ENCODE assay signal across 7 cellular contexts in the genomic region with DNA sequence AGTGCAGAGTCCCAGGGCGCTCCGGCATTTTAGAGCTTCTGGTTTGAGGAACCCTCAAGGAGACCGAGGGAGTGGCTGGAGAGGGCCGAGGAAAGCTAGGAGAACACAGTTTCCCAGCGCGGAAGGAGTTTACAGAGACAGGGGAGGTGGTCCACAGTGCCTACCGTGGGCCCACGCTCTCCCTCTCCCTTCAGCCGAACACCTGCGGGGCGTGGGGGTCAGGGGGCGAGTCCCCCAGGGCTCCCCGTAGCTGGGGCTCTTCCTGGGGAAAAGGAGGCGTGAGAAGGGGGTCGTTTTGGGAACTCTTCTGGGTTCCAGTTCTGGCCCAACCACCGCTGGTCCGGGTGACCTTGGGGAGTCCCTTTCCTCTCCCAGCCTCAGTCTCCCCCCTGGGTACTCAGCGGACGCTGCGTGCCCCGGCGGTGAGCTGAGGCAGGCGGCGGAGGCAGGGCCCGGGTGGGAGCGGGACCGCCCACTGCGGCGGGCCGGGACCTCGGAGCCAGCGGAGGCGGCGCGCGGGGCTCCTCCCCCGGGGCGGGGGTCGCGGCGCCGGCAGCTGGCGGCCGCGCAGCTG. TPM values are rescaled to one million over a fixed set of nuclear protein-coding genes. Genes with fewer than 3 reads are reported as not detected.
DNase-seq lines count a peak whose midpoint lies in the region; ATAC-seq and TF ChIP-seq lines count a peak whose summit lies in the region.

No MANE protein-coding gene starts in this region.

- no peaks in the 10 kb centered on the region for H3K9me3 Mint-ChIP-seq in stimulated activated effector memory CD8-positive, alpha-beta T cell treated with anti-CD3 and anti-CD28 coated beads, Interleukin-12 subunit alpha, Interleukin-12 subunit beta, amount 100 ng/mL, for 72 hours

- no peak overlapping the region for H3K27ac Mint-ChIP-seq in stimulated activated effector memory CD8-positive, alpha-beta T cell treated with anti-CD3 and anti-CD28 coated beads, Interleukin-12 subunit alpha, Interleukin-12 subunit beta, amount 100 ng/mL, for 72 hours

- H3K9me3 ChIP-seq in iPS-15b (ENCODE audit: control insufficient read depth, insufficient read depth, low read length) = no peaks in the 10 kb centered on the region

- ATAC-seq in stimulated activated effector memory CD8-positive, alpha-beta T cell treated with anti-CD3 and anti-CD28 coated beads, Interleukin-12 subunit alpha, Interleukin-12 subunit beta, amount 100 ng/mL, for 72 hours = no peak
- no peak for ATAC-seq in HG02970 (IDR thresholded peaks at IDR 0.05; ENCODE audit: low FRiP score, unreplicated experiment)

- peak overlapping the region; percentile 42 for H3K4me3 ChIP-seq in H7 (ENCODE audit: insufficient read depth, low read depth, low read length)
- peak overlapping the region; percentile 65 for H3K4me3 ChIP-seq in iPS-15b (ENCODE audit: low read depth, low read length)

- peaks cover 11% of the 10 kb centered on the region for H3K4me1 Mint-ChIP-seq in stimulated activated effector memory CD8-positive, alpha-beta T cell treated with anti-CD3 and anti-CD28 coated beads, Interleukin-12 subunit alpha, Interleukin-12 subunit beta, amount 100 ng/mL, for 72 hours

- H3K36me3 Mint-ChIP-seq in stimulated activated effector memory CD8-positive, alpha-beta T cell treated with anti-CD3 and anti-CD28 coated beads, Interleukin-12 subunit alpha, Interleukin-12 subunit beta, amount 100 ng/mL, for 72 hours = no peaks in the 10 kb centered on the region

- peak overlapping the region; percentile 67 for H3K4me3 Mint-ChIP-seq in stimulated activated effector memory CD8-positive, alpha-beta T cell treated with anti-CD3 and anti-CD28 coated beads, Interleukin-12 subunit alpha, Interleukin-12 subunit beta, amount 100 ng/mL, for 72 hours

- H3K36me3 ChIP-seq in H7 (replicated peaks; ENCODE audit: control insufficient read depth, insufficient read depth, low read length) (no peaks in the 10 kb centered on the region), iPS-15b (ENCODE audit: control insufficient read depth, insufficient read depth, low read length) (no peaks in the 10 kb centered on the region)

- H3K4me1 ChIP-seq in iPS-15b (ENCODE audit: control insufficient read depth, insufficient read depth, low read length) = no peaks in the 10 kb centered on the region

- DNase-seq in H7 (no peak), OCI-M2 (lab: John Stamatoyannopoulos, UW; ENCODE audit: unreplicated experiment) (no peak), RPMI8226 (no peak)
- DNase-seq in stimulated activated effector memory CD8-positive, alpha-beta T cell treated with anti-CD3 and anti-CD28 coated beads, Interleukin-12 subunit alpha, Interleukin-12 subunit beta, amount 100 ng/mL, for 72 hours (ENCODE audit: low spot score in 2 of 2) = no peak

- no peak; the same call in 1 of the 2 replicates for TF ChIP-seq CTCF in VCaP (conservative IDR thresholded peaks at IDR 0.05)

- H3K9ac ChIP-seq in iPS-15b (ENCODE audit: low read depth, low read length) = no peak overlapping the region

- peak overlapping the region; percentile 45; the same call in 1 of the 2 replicates for H3K27ac ChIP-seq in VCaP

- H3K27me3 ChIP-seq in H7 (ENCODE audit: control insufficient read depth, insufficient read depth, low read length) (peaks cover 54% of the 10 kb centered on the region), iPS-15b (ENCODE audit: control insufficient read depth, insufficient read depth, low read length) (peaks cover 81% of the 10 kb centered on the region)

RNA-seq across cellular contexts. Expression of a gene that starts 0.4 kb away (rescaled TPM):
- 0.03 TPM in 1 of 2 replicates, not detected in the other for total RNA-seq in H7 (2014; rRNA removed; shearing (Covaris generic))

RNA-seq across cellular contexts. Expression of a gene that starts 58.0 kb away (rescaled TPM):
- 157 and 164 TPM in 2 replicates for total RNA-seq in H7 (2014; rRNA removed; shearing (Covaris generic))
